9 cellular contexts compared by ENCODE assay signal in the genomic region with DNA sequence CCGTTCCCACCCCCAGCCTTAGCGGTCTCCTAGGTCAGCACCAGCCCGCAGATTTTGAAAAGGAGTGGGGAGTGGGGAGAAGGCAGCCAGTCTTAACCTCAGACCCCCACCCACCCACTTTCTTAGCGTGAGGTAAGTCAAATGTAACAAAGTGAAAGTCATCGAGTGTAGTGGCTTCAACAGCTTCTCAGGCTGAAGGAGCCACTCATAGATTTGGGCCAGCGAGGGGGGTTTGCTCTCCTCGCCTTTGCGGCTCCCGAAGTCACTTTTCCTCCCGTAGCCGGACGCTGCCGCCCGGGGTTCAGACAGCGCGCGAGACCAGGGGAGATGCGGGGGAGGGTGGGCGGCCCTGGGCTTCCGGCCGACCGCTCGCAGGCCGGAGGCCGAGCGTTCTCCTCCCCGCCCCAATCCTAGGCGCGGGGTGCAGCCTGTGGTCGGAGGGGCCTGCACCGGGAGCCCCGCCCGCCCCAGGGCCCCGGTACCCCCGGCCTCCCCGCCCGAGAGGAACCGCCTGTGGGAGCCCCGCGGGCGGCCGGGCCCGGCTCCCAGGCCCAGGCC. TPM values are rescaled to one million over a fixed set of nuclear protein-coding genes. Genes with fewer than 3 reads are reported as not detected.
DNase-seq lines count a peak whose midpoint lies in the region; ATAC-seq, FAIRE-seq and TF ChIP-seq lines count a peak whose summit lies in the region.
"Had no signal": no experiment of that assay in that cellular context is flagged by ENCODE, and none has a peak within 500 bp of the region (broad histone marks: within the 10 kb centered on the region; RNA-seq: fewer than 3 reads in every experiment).

No MANE protein-coding gene starts in this region.

- H3K4me3 Mint-ChIP-seq in T-helper 2 cell treated with Interferon-gamma antibody and Interleukin-4, amounts not matched to agents 5 μg/mL and 100 μg/mL, for 36 hours, result peak overlapping the region; percentile 77
- H3K4me3 Mint-ChIP-seq in stimulated activated naive CD8-positive, alpha-beta T cell treated with anti-CD3 and anti-CD28 coated beads, Interleukin-15, amount 100 ng/mL, for 72 hours, result peak overlapping the region; percentile 83 to 84

- H3K4me1 ChIP-seq in adipocyte (ENCODE audit: control insufficient read depth, insufficient read depth, low read length), result peaks cover 19% of the 10 kb centered on the region
- H3K4me1 ChIP-seq in keratinocyte (ENCODE audit: control insufficient read depth, extremely low read depth, insufficient read depth, low read length), result peaks cover 5% of the 10 kb centered on the region

- peaks cover 2% of the 10 kb centered on the region for H3K36me3 Mint-ChIP-seq in T-helper 2 cell treated with Interferon-gamma antibody and Interleukin-4, amounts not matched to agents 5 μg/mL and 100 μg/mL, for 36 hours (ENCODE audit: low read depth)

- H3K27me3 ChIP-seq in adipocyte (replicated peaks; ENCODE audit: control insufficient read depth, insufficient read depth, low read length) (peaks cover 63% of the 10 kb centered on the region), keratinocyte (ENCODE audit: control insufficient read depth, extremely low read depth, insufficient read depth, low read length) (peaks cover 99% of the 10 kb centered on the region)

- peak overlapping the region; percentile 49 for H3K27ac Mint-ChIP-seq in T-helper 2 cell treated with Interferon-gamma antibody and Interleukin-4, amounts not matched to agents 5 μg/mL and 100 μg/mL, for 36 hours
- H3K27ac Mint-ChIP-seq in stimulated activated naive CD8-positive, alpha-beta T cell treated with anti-CD3 and anti-CD28 coated beads, Interleukin-15, amount 100 ng/mL, for 72 hours, result no peak overlapping the region

- H3K4me1 Mint-ChIP-seq in T-helper 2 cell treated with Interferon-gamma antibody and Interleukin-4, amounts not matched to agents 5 μg/mL and 100 μg/mL, for 36 hours (ENCODE audit: low read depth), result peaks cover 17% of the 10 kb centered on the region
- peaks cover 86% of the 10 kb centered on the region for H3K4me1 Mint-ChIP-seq in stimulated activated naive CD8-positive, alpha-beta T cell treated with anti-CD3 and anti-CD28 coated beads, Interleukin-15, amount 100 ng/mL, for 72 hours

- H3K4me2 ChIP-seq in keratinocyte (ENCODE audit: control insufficient read depth, extremely low read depth, insufficient read depth, low read depth, low read length), result peak overlapping the region; percentile 70

- H3K36me3 ChIP-seq in adipocyte (ENCODE audit: control insufficient read depth, insufficient read depth, low read length, severe bottlenecking), result no peaks in the 10 kb centered on the region
- no peaks in the 10 kb centered on the region for H3K36me3 ChIP-seq in keratinocyte (ENCODE audit: control insufficient read depth in 2 of 2, extremely low read depth in 1 of 2, insufficient read depth in 2 of 2, low read length in 2 of 2)

- no peak for ATAC-seq in stimulated activated naive CD8-positive, alpha-beta T cell treated with anti-CD3 and anti-CD28 coated beads, Interleukin-15, amount 100 ng/mL, for 72 hours
- ATAC-seq in HG03439 (IDR thresholded peaks at IDR 0.05; ENCODE audit: unreplicated experiment) (no peak), GM21825 (IDR thresholded peaks at IDR 0.05; ENCODE audit: unreplicated experiment) (no peak)

- peaks cover 9% of the 10 kb centered on the region for H4K20me1 ChIP-seq in keratinocyte (ENCODE audit: control insufficient read depth, extremely low read depth, insufficient read depth, low read length)

- dilution Hi-C loops in keratinocyte (cut with MboI; ENCODE audit: extremely low pct_ligation_motif_present, low sequenced_read_pairs), result no loop called here

- no peaks in the 10 kb centered on the region for H3K9me3 Mint-ChIP-seq in T-helper 2 cell treated with Interferon-gamma antibody and Interleukin-4, amounts not matched to agents 5 μg/mL and 100 μg/mL, for 36 hours
- H3K9me3 Mint-ChIP-seq in stimulated activated naive CD8-positive, alpha-beta T cell treated with anti-CD3 and anti-CD28 coated beads, Interleukin-15, amount 100 ng/mL, for 72 hours, result no peaks in the 10 kb centered on the region

- H3K27me3 Mint-ChIP-seq in T-helper 2 cell treated with Interferon-gamma antibody and Interleukin-4, amounts not matched to agents 5 μg/mL and 100 μg/mL, for 36 hours (ENCODE audit: low read depth), result peaks cover 70% of the 10 kb centered on the region
- H3K27me3 Mint-ChIP-seq in stimulated activated naive CD8-positive, alpha-beta T cell treated with anti-CD3 and anti-CD28 coated beads, Interleukin-15, amount 100 ng/mL, for 72 hours, result peaks cover 95% of the 10 kb centered on the region

- H3K9ac ChIP-seq in adipocyte (ENCODE audit: low read length) (no peak overlapping the region), keratinocyte (ENCODE audit: control insufficient read depth, extremely low read depth, insufficient read depth, low read length) (no peak overlapping the region)

- H2AFZ ChIP-seq in keratinocyte (ENCODE audit: control insufficient read depth, low read length), result no peak overlapping the region

- no peaks in the 10 kb centered on the region for H3K9me1 ChIP-seq in keratinocyte (ENCODE audit: control insufficient read depth, extremely low read depth, insufficient read depth, low read length)

- TF ChIP-seq CTCF in keratinocyte (optimal IDR thresholded peaks at IDR 0.05 in 1 of 3, IDR thresholded peaks at IDR 0.05 in 1 of 3, conservative IDR thresholded peaks at IDR 0.05 in 1 of 3; ENCODE audit: extremely low read depth in 1 of 3, insufficient read depth in 2 of 3, low read length in 3 of 3), result no peak

- no peak for FAIRE-seq in keratinocyte (lab: Jason Lieb, UNC)
- FAIRE-seq: H54 had no signal

- H3K9me3 ChIP-seq in adipocyte (ENCODE audit: control insufficient read depth, low read length) (no peaks in the 10 kb centered on the region), keratinocyte (ENCODE audit: control insufficient read depth, low read depth, low read length) (no peaks in the 10 kb centered on the region)

- no peak for DNase-seq in T-helper 2 cell treated with Interferon-gamma antibody and Interleukin-4, amounts not matched to agents 5 μg/mL and 100 μg/mL, for 36 hours (ENCODE audit: low spot score)
- DNase-seq in T-helper 2 cell, result no peak
- no peak for DNase-seq in adipocyte (ENCODE audit: low read depth)
- DNase-seq in keratinocyte (ENCODE audit: low read depth, low spot score), result no peak
- no peak for DNase-seq in stimulated activated naive CD8-positive, alpha-beta T cell treated with anti-CD3 and anti-CD28 coated beads, Interleukin-15, amount 100 ng/mL, for 72 hours
- no peak for DNase-seq in stimulated activated CD4-positive, alpha-beta T cell treated with anti-CD3 and anti-CD28 coated beads, Interleukin-4, amount 100 ng/mL, for 24 hours

- H3K79me2 ChIP-seq in keratinocyte (ENCODE audit: control insufficient read depth, insufficient read depth, low read length), result no peaks in the 10 kb centered on the region

- peak overlapping the region; percentile 67 for H3K4me3 ChIP-seq in adipocyte (ENCODE audit: low read length)
- peak overlapping the region in 2 of 3 experiments; percentile 6 to 60 for H3K4me3 ChIP-seq in keratinocyte (ENCODE audit: control insufficient read depth in 2 of 3, extremely low read depth in 1 of 3, insufficient read depth in 2 of 3, low read depth in 1 of 3, low read length in 3 of 3)

- no peak overlapping the region for H3K27ac ChIP-seq in keratinocyte (ENCODE audit: control insufficient read depth, insufficient read depth, low read length)

RNA-seq across cellular contexts. Expression of gene NKX2-2, which starts 3.4 kb away (rescaled TPM):
- not detected in 3 replicates for polyA plus RNA-seq in keratinocyte
- polyA plus RNA-seq in keratinocyte (2011; ENCODE audit: low read depth), result not detected
- polyA plus RNA-seq in keratinocyte (2011; cell fraction: cytosol; rRNA removed), result not detected in 2 replicates
- not detected in 2 replicates for polyA plus RNA-seq in keratinocyte (2011; cell fraction: nucleus; rRNA removed)
- not detected in 2 replicates for polyA plus RNA-seq in keratinocyte (2012; ENCODE audit: low replicate concordance)
- not detected in 3 replicates for polyA minus RNA-seq in keratinocyte
- polyA minus RNA-seq in keratinocyte (2011; cell fraction: cytosol; rRNA and poly(A)+ RNA removed), result not detected
- not detected in 2 replicates for polyA minus RNA-seq in keratinocyte (2011; cell fraction: nucleus; rRNA and poly(A)+ RNA removed)
